9 cellular contexts compared by ENCODE assay signal in genomic region chr3:23800731-23801130, GRCh38. TPM values are rescaled to one million over a fixed set of nuclear protein-coding genes. Genes with fewer than 3 reads are reported as not detected.
DNase-seq lines count a peak whose midpoint lies in the region; ATAC-seq and TF ChIP-seq lines count a peak whose summit lies in the region.
"Had no signal": no experiment of that assay in that cellular context is flagged by ENCODE, and none has a peak within 500 bp of the region (broad histone marks: within the 10 kb centered on the region; RNA-seq: fewer than 3 reads in every experiment).

No MANE protein-coding gene starts in this region.

- peaks cover 0 to under 1% of the 10 kb centered on the region in 2 donors for H3K36me3 Mint-ChIP-seq in stimulated activated naive B cell treated with anti-CD40 and anti-IgM and Interleukin-4, amounts not matched to agents 10 μg/mL and 1 μg/mL and 100 μg/mL, for 72 hours
- peaks cover 0 to 2% of the 10 kb centered on the region in 2 donors for H3K36me3 Mint-ChIP-seq in activated T-cell treated with anti-CD3 and anti-CD28 coated beads, Interleukin-2, amount 50 U/mL, for 72 hours (ENCODE audit: insufficient read depth in 2 of 2)

- no peak overlapping the region for H3K27ac Mint-ChIP-seq in stimulated activated naive B cell treated with anti-CD40 and anti-IgM and Interleukin-4, amounts not matched to agents 10 μg/mL and 1 μg/mL and 100 μg/mL, for 72 hours
- no peak overlapping the region for H3K27ac Mint-ChIP-seq in activated T-cell treated with anti-CD3 and anti-CD28 coated beads, Interleukin-2, amount 50 U/mL, for 72 hours

- H3K4me1 ChIP-seq in spleen, result peaks cover 0 to 9% (median 2%) of the 10 kb centered on the region in 6 donors
- H3K4me1 ChIP-seq: SJSA1 had no signal

- 76 to 85% (median 82%) methylated on average over 3 of the region's 3 CpGs for WGBS in spleen, 5 donors

- DNase-seq in OCI-M1 (lab: John Stamatoyannopoulos, UW) (peak; percentile 60), fibroblast of peridontal ligament (ENCODE audit: extremely low read depth) (peak; percentile 69), spleen (no peak)
- DNase-seq in stimulated activated naive B cell treated with anti-CD40 and anti-IgM and Interleukin-4, amounts not matched to agents 10 μg/mL and 1 μg/mL and 100 μg/mL, for 72 hours, result no peak
- no peak for DNase-seq in activated CD4-positive, CD25-positive, alpha-beta regulatory T cell treated with anti-CD3 and anti-CD28 coated beads, Interleukin-2, amount 50 U/mL, for 72 hours
- DNase-seq in activated T-cell treated with anti-CD3 and anti-CD28 coated beads, Interleukin-2, amount 50 U/mL, for 72 hours, result no peak
- DNase-seq: ovary had no signal

- H3K27me3 Mint-ChIP-seq in stimulated activated naive B cell treated with anti-CD40 and anti-IgM and Interleukin-4, amounts not matched to agents 10 μg/mL and 1 μg/mL and 100 μg/mL, for 72 hours, result no peaks in the 10 kb centered on the region
- peaks cover 41% of the 10 kb centered on the region for H3K27me3 Mint-ChIP-seq in activated T-cell treated with anti-CD3 and anti-CD28 coated beads, Interleukin-2, amount 50 U/mL, for 72 hours (ENCODE audit: low read depth)

- H3K36me3 ChIP-seq in spleen, result no peaks in the 10 kb centered on the region
- H3K36me3 ChIP-seq: ovary, SJSA1 had no signal

- no peaks in the 10 kb centered on the region for H3K9me3 ChIP-seq in spleen
- H3K9me3 ChIP-seq: ovary, SJSA1 had no signal

- intact Hi-C loops in spleen (cut with DNase I; ENCODE audit: low total_unique reads), result no loop called here

- H3K4me3 Mint-ChIP-seq in stimulated activated naive B cell treated with anti-CD40 and anti-IgM and Interleukin-4, amounts not matched to agents 10 μg/mL and 1 μg/mL and 100 μg/mL, for 72 hours, result no peak overlapping the region
- H3K4me3 Mint-ChIP-seq in activated T-cell treated with anti-CD3 and anti-CD28 coated beads, Interleukin-2, amount 50 U/mL, for 72 hours, result no peak overlapping the region

- H3K9me3 Mint-ChIP-seq in stimulated activated naive B cell treated with anti-CD40 and anti-IgM and Interleukin-4, amounts not matched to agents 10 μg/mL and 1 μg/mL and 100 μg/mL, for 72 hours, result no peaks in the 10 kb centered on the region
- H3K9me3 Mint-ChIP-seq in activated T-cell treated with anti-CD3 and anti-CD28 coated beads, Interleukin-2, amount 50 U/mL, for 72 hours, result no peaks in the 10 kb centered on the region

- H3K27ac ChIP-seq in spleen, result no peak overlapping the region
- H3K27ac ChIP-seq: ovary, SJSA1 had no signal

- TF ChIP-seq CTCF in spleen (IDR thresholded peaks at IDR 0.05 in 8 of 11, conservative IDR thresholded peaks at IDR 0.05 in 3 of 11), result peak in 5 of 11 experiments; percentile 18 to 28 (median 23)

- H3K4me1 Mint-ChIP-seq in stimulated activated naive B cell treated with anti-CD40 and anti-IgM and Interleukin-4, amounts not matched to agents 10 μg/mL and 1 μg/mL and 100 μg/mL, for 72 hours, result peaks cover 21 to 26% of the 10 kb centered on the region in 2 donors
- H3K4me1 Mint-ChIP-seq in activated T-cell treated with anti-CD3 and anti-CD28 coated beads, Interleukin-2, amount 50 U/mL, for 72 hours (ENCODE audit: low read depth), result peaks cover 26% of the 10 kb centered on the region

- no peaks in the 10 kb centered on the region for H3K27me3 ChIP-seq in spleen (replicated peaks in 1 of 7)
- H3K27me3 ChIP-seq: ovary, SJSA1 had no signal

- TF ChIP-seq POLR2A in spleen (IDR thresholded peaks at IDR 0.05), result no peak

- ATAC-seq in GM21786 (IDR thresholded peaks at IDR 0.05; ENCODE audit: unreplicated experiment), result peak; percentile 43
- peak; percentile 32 to 41 for ATAC-seq in stimulated activated naive B cell treated with anti-CD40 and anti-IgM and Interleukin-4, amounts not matched to agents 10 μg/mL and 1 μg/mL and 100 μg/mL, for 72 hours (replicated peaks)
- ATAC-seq in activated T-cell treated with anti-CD3 and anti-CD28 coated beads, Interleukin-2, amount 50 U/mL, for 72 hours (replicated peaks in 1 of 2), result no peak

- H3K4me3 ChIP-seq in spleen, result no peak overlapping the region
- H3K4me3 ChIP-seq: ovary, SJSA1 had no signal

RNA-seq across cellular contexts. Expression of gene UBE2E1, which starts 5.0 kb away (rescaled TPM):
- 100 to 1,000 TPM in 2 of 7 donors, 10 to 100 TPM in 5; 62.6 to 106 (median 87.2) TPM for total RNA-seq in spleen
- 10 to 100 TPM; 68.8 to 96.1 (median 95.1) TPM for polyA plus RNA-seq in spleen
- 10 to 100 TPM; 76.2 to 78.4 TPM for total RNA-seq in activated T-cell treated with anti-CD3 and anti-CD28 coated beads, Interleukin-2, amount 50 U/mL, for 72 hours

Comparison
In these comparisons a context has a peak if more than half of its experiments do, and no peak if none do; other contexts are left out.
1. ATAC-seq: peak in GM21786 (single experiment) and stimulated activated naive B cell treated with anti-CD40 and anti-IgM and Interleukin-4, amounts not matched to agents 10 μg/mL and 1 μg/mL and 100 μg/mL, for 72 hours (2 of 2); none in activated T-cell treated with anti-CD3 and anti-CD28 coated beads, Interleukin-2, amount 50 U/mL, for 72 hours (0 of 2).
2. DNase-seq: peak in OCI-M1 (single experiment) and fibroblast of peridontal ligament (single experiment); none in stimulated activated naive B cell treated with anti-CD40 and anti-IgM and Interleukin-4, amounts not matched to agents 10 μg/mL and 1 μg/mL and 100 μg/mL, for 72 hours (single experiment), activated CD4-positive, CD25-positive, alpha-beta regulatory T cell treated with anti-CD3 and anti-CD28 coated beads, Interleukin-2, amount 50 U/mL, for 72 hours (single experiment), spleen (single experiment) and activated T-cell treated with anti-CD3 and anti-CD28 coated beads, Interleukin-2, amount 50 U/mL, for 72 hours (0 of 2).